Comparison of ENCODE assay signal across 32 cellular contexts in the genomic region with DNA sequence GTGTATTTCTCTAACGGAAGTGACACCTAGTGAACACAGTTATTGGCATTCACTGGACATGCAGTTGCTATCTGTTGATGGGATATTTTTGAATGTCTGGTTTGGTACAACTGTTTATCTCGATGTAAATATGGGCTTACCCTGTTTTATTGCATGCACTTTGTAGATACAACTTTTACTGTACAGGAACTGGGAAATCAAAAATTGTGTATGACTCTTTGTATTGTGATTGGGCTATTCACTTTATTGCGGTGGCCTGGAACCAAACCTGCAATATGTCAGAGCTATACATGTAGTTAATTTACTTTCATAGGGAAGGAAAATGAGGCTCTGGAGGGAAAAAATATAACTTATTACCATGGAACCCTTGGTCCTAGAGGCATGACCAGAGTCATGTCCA.
"Had no signal": no experiment of that assay in that cellular context is flagged by ENCODE, and none has a peak within 500 bp of the region (broad histone marks: within the 10 kb centered on the region; RNA-seq: fewer than 3 reads in every experiment).

No MANE protein-coding gene starts in this region.

- H3K4me3 Mint-ChIP-seq: naive thymus-derived CD4-positive, alpha-beta T cell; natural killer cell; nephron; neural progenitor cell; stimulated activated memory B cell treated with anti-CD40 and anti-IgM and Interleukin-4, amounts not matched to agents 10 μg/mL and 1 μg/mL and 100 μg/mL, for 72 hours; stimulated activated naive CD8-positive, alpha-beta T cell treated with anti-CD3 and anti-CD28 coated beads, Interleukin-15, amount 100 ng/mL, for 72 hours had no signal

- H3K27ac Mint-ChIP-seq: naive thymus-derived CD4-positive, alpha-beta T cell; natural killer cell; nephron; neural progenitor cell; progenitor cell of endocrine pancreas; stimulated activated memory B cell treated with anti-CD40 and anti-IgM and Interleukin-4, amounts not matched to agents 10 μg/mL and 1 μg/mL and 100 μg/mL, for 72 hours; stimulated activated naive CD8-positive, alpha-beta T cell treated with anti-CD3 and anti-CD28 coated beads, Interleukin-15, amount 100 ng/mL, for 72 hours had no signal

- DNase-seq: naive thymus-derived CD4-positive, alpha-beta T cell; natural killer cell; occipital lobe; ovary; posterior cingulate gyrus; psoas muscle; right cardiac atrium; right lobe of liver; sigmoid colon; small intestine; spleen; stimulated activated CD4-positive, alpha-beta T cell treated with anti-CD3 and anti-CD28 coated beads, Interleukin-12 subunit alpha, Interleukin-12 subunit beta, amount 100 ng/mL, for 4 hours; stimulated activated CD4-positive, alpha-beta T cell treated with anti-CD3 and anti-CD28 coated beads, Interleukin-1b, Interleukin-23, amount 100 ng/mL, for 48 hours; stimulated activated CD4-positive, alpha-beta T cell treated with anti-CD3 and anti-CD28 coated beads, Interleukin-4, amount 100 ng/mL, for 1 hour; stimulated activated CD4-positive, alpha-beta T cell treated with anti-CD3 and anti-CD28 coated beads, Interleukin-4, amount 100 ng/mL, for 4 hours; stimulated activated CD8-positive, alpha-beta memory T cell treated with anti-CD3 and anti-CD28 coated beads, Interleukin-4, amount 100 ng/mL, for 48 hours; stimulated activated naive CD4-positive, alpha-beta T cell; stimulated activated naive CD8-positive, alpha-beta T cell treated with anti-CD3 and anti-CD28 coated beads, Interleukin-15, amount 100 ng/mL, for 72 hours; stimulated activated naive CD8-positive, alpha-beta T cell treated with anti-CD3 and anti-CD28 coated beads, Interleukin-15, Interleukin-2, amounts not matched to agents 100 U/mL and 50 U/mL, for 24 hours; substantia nigra; testis; tibial artery; trophoblast cell; upper lobe of left lung had no signal

- H3K27me3 Mint-ChIP-seq: progenitor cell of endocrine pancreas; stimulated activated memory B cell treated with anti-CD40 and anti-IgM and Interleukin-4, amounts not matched to agents 10 μg/mL and 1 μg/mL and 100 μg/mL, for 72 hours; stimulated activated naive CD8-positive, alpha-beta T cell treated with anti-CD3 and anti-CD28 coated beads, Interleukin-15, amount 100 ng/mL, for 72 hours had no signal

- H3K27me3 ChIP-seq: neural progenitor cell, ovary, right lobe of liver, sigmoid colon, spleen, suprapubic skin, testis, tibial artery, vagina had no signal

- H3K4me3 ChIP-seq: neural progenitor cell, ovary, psoas muscle, right lobe of liver, sigmoid colon, spleen, suprapubic skin, testis, tibial artery, upper lobe of left lung, vagina had no signal

- H3K36me3 Mint-ChIP-seq: naive thymus-derived CD4-positive, alpha-beta T cell; natural killer cell; neural progenitor cell; stimulated activated memory B cell treated with anti-CD40 and anti-IgM and Interleukin-4, amounts not matched to agents 10 μg/mL and 1 μg/mL and 100 μg/mL, for 72 hours had no signal

- H3K4me1 Mint-ChIP-seq: naive thymus-derived CD4-positive, alpha-beta T cell; natural killer cell; neural progenitor cell; stimulated activated memory B cell treated with anti-CD40 and anti-IgM and Interleukin-4, amounts not matched to agents 10 μg/mL and 1 μg/mL and 100 μg/mL, for 72 hours; stimulated activated naive CD8-positive, alpha-beta T cell treated with anti-CD3 and anti-CD28 coated beads, Interleukin-15, amount 100 ng/mL, for 72 hours had no signal

- H3K9me3 Mint-ChIP-seq: nephron; neural progenitor cell; stimulated activated naive CD8-positive, alpha-beta T cell treated with anti-CD3 and anti-CD28 coated beads, Interleukin-15, amount 100 ng/mL, for 72 hours had no signal

- H3K27ac ChIP-seq: neural progenitor cell, ovary, parathyroid adenoma, psoas muscle, right lobe of liver, sigmoid colon, spleen, suprapubic skin, testis, tibial artery, upper lobe of left lung, vagina had no signal

- H3K9me3 ChIP-seq: ovary, psoas muscle, right lobe of liver, sigmoid colon, spleen, suprapubic skin, testis, tibial artery, upper lobe of left lung, vagina had no signal

- H3K4me1 ChIP-seq: neural progenitor cell, parathyroid adenoma, psoas muscle, right lobe of liver, sigmoid colon, spleen, suprapubic skin, testis, tibial artery, upper lobe of left lung, vagina had no signal

- ATAC-seq: naive thymus-derived CD4-positive, alpha-beta T cell; natural killer cell; psoas muscle; right cardiac atrium; right lobe of liver; stimulated activated memory B cell treated with anti-CD40 and anti-IgM and Interleukin-4, amounts not matched to agents 10 μg/mL and 1 μg/mL and 100 μg/mL, for 72 hours; stimulated activated naive CD8-positive, alpha-beta T cell treated with anti-CD3 and anti-CD28 coated beads, Interleukin-15, amount 100 ng/mL, for 72 hours; stimulated activated naive CD8-positive, alpha-beta T cell treated with anti-CD3 and anti-CD28 coated beads, Interleukin-15, Interleukin-2, amounts not matched to agents 100 U/mL and 50 U/mL, for 24 hours had no signal

- H3K36me3 ChIP-seq: neural progenitor cell, ovary, right lobe of liver, sigmoid colon, spleen, suprapubic skin, tibial artery, upper lobe of left lung, vagina had no signal

- FAIRE-seq: small intestine, urothelium cell line had no signal
